ENCODE assay signal across 12 cellular contexts in genomic region chr7:22355620-22356009, GRCh38. TPM values are rescaled to one million over a fixed set of nuclear protein-coding genes. Genes with fewer than 3 reads are reported as not detected.
A peak's percentile ranks its signal among the peaks of the same experiment; 100 is the strongest.
DNase-seq lines count a peak whose midpoint lies in the region; ATAC-seq, FAIRE-seq and TF ChIP-seq lines count a peak whose summit lies in the region.
"Had no signal": no experiment of that assay in that cellular context is flagged by ENCODE, and none has a peak within 500 bp of the region (broad histone marks: within the 10 kb centered on the region; RNA-seq: fewer than 3 reads in every experiment).

No MANE protein-coding gene starts in this region.

- intact Hi-C loops in activated T-helper 1 cell treated with anti-CD3 and anti-CD28 coated beads, Interleukin-12 subunit alpha, Interleukin-12 subunit beta, Interleukin-2, Interleukin-4 antibody, amounts not matched to agents 30 ng/mL and 10 ng/mL and 1 ng/mL, durations not matched to agents 14 hours and 24 hours and 36 hours (cut with micrococcal nuclease) = loop anchor here (2.0 kb wide), 1 partner anchor 77 kb away; no protein-coding TSS in a partner anchor
- intact Hi-C loops in A673 (cut with micrococcal nuclease; ENCODE audit: unreplicated experiment) (no loop called here), ovary (cut with DNase I) (no loop called here)

- no peak overlapping the region for H3K27ac Mint-ChIP-seq in activated CD4-positive, alpha-beta T cell treated with anti-CD3 and anti-CD28 coated beads, Interleukin-2, amount 10 ng/mL, durations not matched to agents 7 days and 5 days
- no peak overlapping the region for H3K27ac Mint-ChIP-seq in activated T-helper 1 cell treated with anti-CD3 and anti-CD28 coated beads, Interleukin-12 subunit alpha, Interleukin-12 subunit beta, Interleukin-2, Interleukin-4 antibody, amounts not matched to agents 30 ng/mL and 10 ng/mL and 1 ng/mL, durations not matched to agents 14 hours and 24 hours and 36 hours

- no peaks in the 10 kb centered on the region for H3K36me3 ChIP-seq in keratinocyte (ENCODE audit: control insufficient read depth in 2 of 2, extremely low read depth in 1 of 2, insufficient read depth in 2 of 2, low read length in 2 of 2)
- no peaks in the 10 kb centered on the region for H3K36me3 ChIP-seq in A673 (ENCODE audit: insufficient read depth, low read length, poor library complexity, severe bottlenecking)
- H3K36me3 ChIP-seq in ovary = no peaks in the 10 kb centered on the region

- H3K9me3 ChIP-seq in keratinocyte (ENCODE audit: control insufficient read depth, low read depth, low read length) = no peaks in the 10 kb centered on the region
- H3K9me3 ChIP-seq in A673 (ENCODE audit: low read depth, low read length, poor library complexity, severe bottlenecking) = no peaks in the 10 kb centered on the region
- H3K9me3 ChIP-seq in ovary = peaks cover 0 to 3% of the 10 kb centered on the region in 2 donors

- dilution Hi-C loops in keratinocyte (cut with MboI; ENCODE audit: extremely low pct_ligation_motif_present, low sequenced_read_pairs) = no loop called here

- H3K4me1 ChIP-seq in keratinocyte (ENCODE audit: control insufficient read depth, extremely low read depth, insufficient read depth, low read length) (peaks cover 36% of the 10 kb centered on the region), A673 (ENCODE audit: insufficient read depth, low read length, poor library complexity, severe bottlenecking) (peaks cover 4% of the 10 kb centered on the region), ovary (ENCODE audit: insufficient read depth) (peaks cover 5% of the 10 kb centered on the region)

- no peak for DNase-seq in activated CD4-positive, alpha-beta T cell treated with anti-CD3 and anti-CD28 coated beads, Interleukin-2, amount 10 ng/mL, durations not matched to agents 7 days and 5 days
- DNase-seq in activated CD4-positive, alpha-beta T cell treated with anti-CD3 and anti-CD28 coated beads for 48 hours = no peak
- DNase-seq in activated T-helper 1 cell treated with anti-CD3 and anti-CD28 coated beads, Interleukin-12 subunit alpha, Interleukin-12 subunit beta, Interleukin-2, Interleukin-4 antibody, amounts not matched to agents 30 ng/mL and 10 ng/mL and 1 ng/mL, durations not matched to agents 14 hours and 24 hours and 36 hours (ENCODE audit: low spot score) = no peak
- DNase-seq in keratinocyte (ENCODE audit: low read depth, low spot score) (no peak), A673 (ENCODE audit: low spot score) (no peak), ovary (no peak)
- DNase-seq: activated effector memory CD4-positive, alpha-beta T cell treated with Interleukin-2 at 50 U/mL for 16 hours; NCI-H2107; SW 1271; trophoblast cell had no signal

- TF ChIP-seq POLR2A in ovary (IDR thresholded peaks at IDR 0.05) = no peak

- POLR2A ChIA-PET in activated CD4-positive, alpha-beta T cell treated with anti-CD3 and anti-CD28 coated beads, Interleukin-2, amount 10 ng/mL, durations not matched to agents 7 days and 5 days (lab: Charles Lee) = no interaction called here
- POLR2A ChIA-PET in A673 (lab: Charles Lee; ENCODE audit: low non-redundant PET) = no interaction called here

- 80 to 84% (median 82%) methylated on average over 5 of the region's 5 CpGs for WGBS in ovary, 3 donors

- no peaks in the 10 kb centered on the region for H3K36me3 Mint-ChIP-seq in activated CD4-positive, alpha-beta T cell treated with anti-CD3 and anti-CD28 coated beads, Interleukin-2, amount 10 ng/mL, durations not matched to agents 7 days and 5 days (ENCODE audit: low read depth)
- no peaks in the 10 kb centered on the region for H3K36me3 Mint-ChIP-seq in activated T-helper 1 cell treated with anti-CD3 and anti-CD28 coated beads, Interleukin-12 subunit alpha, Interleukin-12 subunit beta, Interleukin-2, Interleukin-4 antibody, amounts not matched to agents 30 ng/mL and 10 ng/mL and 1 ng/mL, durations not matched to agents 14 hours and 24 hours and 36 hours (ENCODE audit: low read depth)

- no peak for FAIRE-seq in keratinocyte (lab: Jason Lieb, UNC)

- no peak for TF ChIP-seq EP300 in ovary (IDR thresholded peaks at IDR 0.05)

- no peak for TF ChIP-seq CTCF in keratinocyte (optimal IDR thresholded peaks at IDR 0.05 in 1 of 3, IDR thresholded peaks at IDR 0.05 in 1 of 3, conservative IDR thresholded peaks at IDR 0.05 in 1 of 3; ENCODE audit: extremely low read depth in 1 of 3, insufficient read depth in 2 of 3, low read length in 3 of 3)
- no peak for TF ChIP-seq CTCF in A673 (conservative IDR thresholded peaks at IDR 0.05; ENCODE audit: low read depth, low read length)
- no peak for TF ChIP-seq CTCF in ovary (IDR thresholded peaks at IDR 0.05)

- H3K9ac ChIP-seq in keratinocyte (ENCODE audit: control insufficient read depth, extremely low read depth, insufficient read depth, low read length) = peak overlapping the region; percentile 82

- H3K4me3 ChIP-seq in keratinocyte (ENCODE audit: control insufficient read depth in 2 of 3, extremely low read depth in 1 of 3, insufficient read depth in 2 of 3, low read depth in 1 of 3, low read length in 3 of 3) = peak overlapping the region in 2 of 3 experiments; percentile 74 to 90
- H3K4me3 ChIP-seq in A673 (ENCODE audit: low read depth, low read length, poor library complexity, severe bottlenecking) = no peak overlapping the region
- no peak overlapping the region for H3K4me3 ChIP-seq in ovary

- no peak overlapping the region for H3K27ac ChIP-seq in keratinocyte (ENCODE audit: control insufficient read depth, insufficient read depth, low read length)
- peak overlapping the region; percentile 72 for H3K27ac ChIP-seq in temporal lobe (ENCODE audit: low read depth, low read length)
- H3K27ac ChIP-seq in A673 (ENCODE audit: low read depth, low read length, poor library complexity, severe bottlenecking) = no peak overlapping the region
- no peak overlapping the region for H3K27ac ChIP-seq in ovary

- no peaks in the 10 kb centered on the region for H3K27me3 ChIP-seq in keratinocyte (ENCODE audit: control insufficient read depth, extremely low read depth, insufficient read depth, low read length)
- no peaks in the 10 kb centered on the region for H3K27me3 ChIP-seq in A673 (replicated peaks; ENCODE audit: insufficient read depth, low read depth, low read length, poor library complexity)
- no peaks in the 10 kb centered on the region for H3K27me3 ChIP-seq in ovary

- BruUV-seq in A673 (replicated peaks; lab: Mats Ljungman, UMichigan) = no TSS peak

- peaks cover 10% of the 10 kb centered on the region for H3K79me2 ChIP-seq in keratinocyte (ENCODE audit: control insufficient read depth, insufficient read depth, low read length)

- no peak overlapping the region for H2AFZ ChIP-seq in keratinocyte (ENCODE audit: control insufficient read depth, low read length)

- peaks cover 53% of the 10 kb centered on the region for H3K27me3 Mint-ChIP-seq in activated CD4-positive, alpha-beta T cell treated with anti-CD3 and anti-CD28 coated beads, Interleukin-2, amount 10 ng/mL, durations not matched to agents 7 days and 5 days
- H3K27me3 Mint-ChIP-seq in activated T-helper 1 cell treated with anti-CD3 and anti-CD28 coated beads, Interleukin-12 subunit alpha, Interleukin-12 subunit beta, Interleukin-2, Interleukin-4 antibody, amounts not matched to agents 30 ng/mL and 10 ng/mL and 1 ng/mL, durations not matched to agents 14 hours and 24 hours and 36 hours (ENCODE audit: insufficient read depth) = peaks cover 55% of the 10 kb centered on the region

- peak overlapping the region; percentile 96 for H3K4me2 ChIP-seq in keratinocyte (ENCODE audit: control insufficient read depth, extremely low read depth, insufficient read depth, low read depth, low read length)

- H4K20me1 ChIP-seq in keratinocyte (ENCODE audit: control insufficient read depth, extremely low read depth, insufficient read depth, low read length) = no peaks in the 10 kb centered on the region

- CTCF ChIA-PET in activated CD4-positive, alpha-beta T cell treated with anti-CD3 and anti-CD28 coated beads, Interleukin-2, amount 10 ng/mL, durations not matched to agents 7 days and 5 days (lab: Charles Lee) = interaction anchor here (0.7 kb wide), 1 partner anchor 23 kb away, joined by 3 read pairs; no protein-coding TSS in a partner anchor
- CTCF ChIA-PET in A673 (lab: Charles Lee) = no interaction called here

- peaks cover 5% of the 10 kb centered on the region for H3K4me1 Mint-ChIP-seq in activated CD4-positive, alpha-beta T cell treated with anti-CD3 and anti-CD28 coated beads, Interleukin-2, amount 10 ng/mL, durations not matched to agents 7 days and 5 days
- H3K4me1 Mint-ChIP-seq in activated T-helper 1 cell treated with anti-CD3 and anti-CD28 coated beads, Interleukin-12 subunit alpha, Interleukin-12 subunit beta, Interleukin-2, Interleukin-4 antibody, amounts not matched to agents 30 ng/mL and 10 ng/mL and 1 ng/mL, durations not matched to agents 14 hours and 24 hours and 36 hours (ENCODE audit: low read depth) = no peaks in the 10 kb centered on the region

- no peaks in the 10 kb centered on the region for H3K9me1 ChIP-seq in keratinocyte (ENCODE audit: control insufficient read depth, extremely low read depth, insufficient read depth, low read length)

- peak overlapping the region; percentile 47 for H3K4me3 Mint-ChIP-seq in activated CD4-positive, alpha-beta T cell treated with anti-CD3 and anti-CD28 coated beads, Interleukin-2, amount 10 ng/mL, durations not matched to agents 7 days and 5 days
- H3K4me3 Mint-ChIP-seq in activated T-helper 1 cell treated with anti-CD3 and anti-CD28 coated beads, Interleukin-12 subunit alpha, Interleukin-12 subunit beta, Interleukin-2, Interleukin-4 antibody, amounts not matched to agents 30 ng/mL and 10 ng/mL and 1 ng/mL, durations not matched to agents 14 hours and 24 hours and 36 hours = peak overlapping the region; percentile 13

- no peak for ATAC-seq in HG02884 (IDR thresholded peaks at IDR 0.05; ENCODE audit: unreplicated experiment)

- peaks cover 3% of the 10 kb centered on the region for H3K9me3 Mint-ChIP-seq in activated CD4-positive, alpha-beta T cell treated with anti-CD3 and anti-CD28 coated beads, Interleukin-2, amount 10 ng/mL, durations not matched to agents 7 days and 5 days
- H3K9me3 Mint-ChIP-seq in activated T-helper 1 cell treated with anti-CD3 and anti-CD28 coated beads, Interleukin-12 subunit alpha, Interleukin-12 subunit beta, Interleukin-2, Interleukin-4 antibody, amounts not matched to agents 30 ng/mL and 10 ng/mL and 1 ng/mL, durations not matched to agents 14 hours and 24 hours and 36 hours = peaks cover 3% of the 10 kb centered on the region

RNA-seq across cellular contexts. Expression of gene RAPGEF5, which starts 1.3 kb away (rescaled TPM):
- total RNA-seq in activated CD4-positive, alpha-beta T cell treated with anti-CD3 and anti-CD28 coated beads, Interleukin-2, amount 10 ng/mL, durations not matched to agents 7 days and 5 days = under 1 TPM; 0.60 to 0.69 TPM
- total RNA-seq in activated T-helper 1 cell treated with anti-CD3 and anti-CD28 coated beads, Interleukin-12 subunit alpha, Interleukin-12 subunit beta, Interleukin-2, Interleukin-4 antibody, amounts not matched to agents 30 ng/mL and 10 ng/mL and 1 ng/mL, durations not matched to agents 14 hours and 24 hours and 36 hours = 0.59 and 0.70 TPM in 2 replicates
- polyA plus RNA-seq in keratinocyte (1.3 to 2.1 TPM (median 1.5 TPM) in 3 replicates), ovary (10 to 100 TPM in 1 of 2 donors, 1 to 10 TPM in 1; 7.8 to 20.1 TPM)
- polyA plus RNA-seq in keratinocyte (2011; ENCODE audit: low read depth) = 8.3 TPM
- 0.57 and 1.4 TPM in 2 replicates for polyA plus RNA-seq in keratinocyte (2011; cell fraction: cytosol; rRNA removed)
- polyA plus RNA-seq in keratinocyte (2011; cell fraction: nucleus; rRNA removed) = 2.6 and 3.2 TPM in 2 replicates
- 1.3 and 1.7 TPM in 2 replicates for polyA plus RNA-seq in keratinocyte (2012; ENCODE audit: low replicate concordance)
- 1.3 to 9.2 TPM (median 5.7 TPM) in 3 replicates for polyA minus RNA-seq in keratinocyte
- 2.3 TPM for polyA minus RNA-seq in keratinocyte (2011; cell fraction: cytosol; rRNA and poly(A)+ RNA removed)
- polyA minus RNA-seq in keratinocyte (2011; cell fraction: nucleus; rRNA and poly(A)+ RNA removed) = 9.8 and 17.4 TPM in 2 replicates
- total RNA-seq in temporal lobe (64.7 TPM), A673 (2021) (10.7 and 14.9 TPM in 2 replicates), ovary (10 to 100 TPM in 5 of 7 donors, 1 to 10 TPM in 2; 6.4 to 22.5 (median 10.4) TPM)

Comparison
In these comparisons a context has a peak if more than half of its experiments do, and no peak if none do; other contexts are left out.
1. H3K4me3 ChIP-seq: peak in keratinocyte (2 of 3); none in A673 (single experiment) and ovary (single experiment).